Comparison of ENCODE assay signal across 8 cellular contexts in genomic region chr15:63487076-63487757, GRCh38. TPM values are rescaled to one million over a fixed set of nuclear protein-coding genes. Genes with fewer than 3 reads are reported as not detected.
DNase-seq lines count a peak whose midpoint lies in the region; ATAC-seq and TF ChIP-seq lines count a peak whose summit lies in the region.

No MANE protein-coding gene starts in this region.

- H4K8ac ChIP-seq in H9 (replicated peaks; ENCODE audit: insufficient read length, low read depth, low read length): no peak overlapping the region

- no peak overlapping the region for H3K4me3 Mint-ChIP-seq in H9

- no peak overlapping the region for H2BK15ac ChIP-seq in H9 (ENCODE audit: low read depth, low read length)

- H3K4ac ChIP-seq in H9 (ENCODE audit: low read depth, low read length): no peak overlapping the region

- H3K4me2 ChIP-seq in H9 (ENCODE audit: insufficient read depth, insufficient read length, low read length) (no peak overlapping the region), mammary epithelial cell (ENCODE audit: insufficient read depth, low read depth, low read length) (no peak overlapping the region)

- H3K79me1 ChIP-seq in H9 (ENCODE audit: insufficient read depth, low read depth, low read length, poor library complexity, severe bottlenecking): no peaks in the 10 kb centered on the region

- H3K27ac ChIP-seq in H9 (ENCODE audit: insufficient read length, low read depth, low read length) (no peak overlapping the region), mammary epithelial cell (ENCODE audit: insufficient read depth, low read depth, low read length) (no peak overlapping the region)

- H3K36me3 ChIP-seq in mammary epithelial cell (ENCODE audit: insufficient read depth, low read length) (no peaks in the 10 kb centered on the region), kidney epithelial cell (ENCODE audit: control insufficient read depth, insufficient read depth, low read length) (no peaks in the 10 kb centered on the region)

- dilution Hi-C loops in mammary epithelial cell (cut with HindIII; ENCODE audit: low sequenced_read_pairs): no loop called here

- H2BK120ac ChIP-seq in H9 (ENCODE audit: low read depth, low read length, poor library complexity, severe bottlenecking): no peak overlapping the region

- no peaks in the 10 kb centered on the region; a peak in 1 of 5 replicates for H3K9me3 Mint-ChIP-seq in H9

- ATAC-seq in GM19467 (IDR thresholded peaks at IDR 0.05; ENCODE audit: unreplicated experiment): no peak

- no peak overlapping the region for H3K18ac ChIP-seq in H9 (ENCODE audit: insufficient read length, low read depth, low read length)

- H2BK12ac ChIP-seq in H9 (ENCODE audit: insufficient read length, low read depth, low read length): no peak overlapping the region

- in situ Hi-C loops in mammary epithelial cell (cut with MboI; ENCODE audit: low sequenced_read_pairs in 2 of 2): loop anchor here in 1 of 2 donors (10.0 kb wide), 1 partner anchor 68 kb away; no protein-coding TSS in a partner anchor

- H3K4me1 Mint-ChIP-seq in H9: peaks cover 23 to 32% of the 10 kb centered on the region in 2 experiments

- H3K4me3 ChIP-seq in mammary epithelial cell (replicated peaks in 1 of 3; ENCODE audit: insufficient read depth in 1 of 3, low read depth in 2 of 3, low read length in 3 of 3) (no peak overlapping the region), kidney epithelial cell (ENCODE audit: low read depth, low read length) (no peak overlapping the region)

- H3K9ac ChIP-seq in H9 (ENCODE audit: extremely low read depth, insufficient read length, low read length) (no peak overlapping the region), mammary epithelial cell (ENCODE audit: insufficient read depth, low read length) (no peak overlapping the region)

- H3K79me2 ChIP-seq in H9 (ENCODE audit: insufficient read depth, low read length) (no peaks in the 10 kb centered on the region), mammary epithelial cell (ENCODE audit: insufficient read depth, low read length) (no peaks in the 10 kb centered on the region)

- DNase-seq in ELF-1 (ENCODE audit: low read depth, low spot score) (peak; percentile 83), H9 (peak; percentile 87), NCI-H1930 (lab: John Stamatoyannopoulos, UW) (peak; percentile 32 to 70), mammary epithelial cell (peak; percentile 58), kidney epithelial cell (ENCODE audit: low read depth) (no peak)
- peak; percentile 82 for DNase-seq in activated CD4-positive, CD25-positive, alpha-beta regulatory T cell treated with anti-CD3 and anti-CD28 coated beads, Interleukin-2, amount 50 U/mL, for 16 hours (ENCODE audit: low read depth, low spot score)
- DNase-seq in stimulated activated CD4-positive, alpha-beta T cell treated with anti-CD3 and anti-CD28 coated beads, Interleukin-2, amount 100 ng/mL, for 4 hours (ENCODE audit: low read depth): peak; percentile 83

- H3K56ac ChIP-seq in H9 (ENCODE audit: insufficient read length, low read depth, low read length): no peak overlapping the region

- H3K23ac ChIP-seq in H9 (ENCODE audit: insufficient read length, low read depth, low read length): no peak overlapping the region

- no peak overlapping the region for H3T11ph ChIP-seq in H9 (ENCODE audit: low read length)

- H2AFZ ChIP-seq in H9 (ENCODE audit: low read length) (no peak overlapping the region), mammary epithelial cell (ENCODE audit: low read depth, low read length) (no peak overlapping the region)

- intact Hi-C loops in mammary epithelial cell (cut with micrococcal nuclease): loop anchor here (1.0 kb wide), 1 partner anchor 113 kb away; no protein-coding TSS in a partner anchor

- no peak overlapping the region for H4K91ac ChIP-seq in H9 (ENCODE audit: insufficient read length, low read depth, low read length)

- CTCF ChIA-PET in mammary epithelial cell (lab: Charles Lee; ENCODE audit: low non-redundant PET): interaction anchor here (0.5 to 1.1 kb wide), 4 partner anchors 12 to 112 kb away, joined by 3 to 4 read pairs (median 4); no protein-coding TSS in a partner anchor

- no peak overlapping the region for H3K27ac Mint-ChIP-seq in H9

- no peaks in the 10 kb centered on the region for H3K23me2 ChIP-seq in H9 (ENCODE audit: insufficient read length, low read depth, low read length, poor library complexity, severe bottlenecking)

- no peak overlapping the region for H2BK20ac ChIP-seq in H9 (ENCODE audit: low read depth, low read length, poor library complexity, severe bottlenecking)

- H3K9me3 ChIP-seq in H9 (ENCODE audit: control insufficient read depth, low read depth, low read length) (no peaks in the 10 kb centered on the region), mammary epithelial cell (replicated peaks; ENCODE audit: insufficient read depth, low read length) (no peaks in the 10 kb centered on the region)

- H3K27me3 ChIP-seq in H9 (ENCODE audit: insufficient read depth, low read length): no peaks in the 10 kb centered on the region; the same call in 1 of the 2 replicates
- no peaks in the 10 kb centered on the region for H3K27me3 ChIP-seq in mammary epithelial cell (ENCODE audit: insufficient read depth, low read length)
- H3K27me3 ChIP-seq in kidney epithelial cell (ENCODE audit: control insufficient read depth, insufficient read depth, low read length): no peaks in the 10 kb centered on the region

- TF ChIP-seq CTCF in H9 (conservative IDR thresholded peaks at IDR 0.05) (peak; percentile 95), mammary epithelial cell (conservative IDR thresholded peaks at IDR 0.05 in 1 of 2, IDR thresholded peaks at IDR 0.05 in 1 of 2; ENCODE audit: extremely low read depth in 1 of 2, insufficient read depth in 1 of 2, low read depth in 1 of 2, low read length in 2 of 2) (peak; percentile 90 to 96), kidney epithelial cell (IDR thresholded peaks at IDR 0.05; ENCODE audit: insufficient read depth, low read length, poor library complexity, severe bottlenecking) (peak; percentile 97)

- no peak overlapping the region for H3K14ac ChIP-seq in H9 (ENCODE audit: insufficient read depth, low read length)

- no peak overlapping the region for H4K5ac ChIP-seq in H9 (ENCODE audit: insufficient read length, low read depth, low read length)

- H3K27me3 Mint-ChIP-seq in H9 (ENCODE audit: low read depth): peaks cover 42% of the 10 kb centered on the region

- no CpG with 5 or more reads among the region's 16 CpGs for WGBS in H9 (ENCODE audit: extremely low coverage, insufficient read length, low lambda C conversion rate)
- 33% methylated on average over 14 of the region's 16 CpGs for WGBS in mammary epithelial cell (ENCODE audit: low coverage, missing lambda C conversion rate)

- H3K36me3 Mint-ChIP-seq in H9 (ENCODE audit: insufficient read depth in 1 of 3, low read depth in 3 of 3): no peaks in the 10 kb centered on the region

- H4K20me1 ChIP-seq in H9 (ENCODE audit: control insufficient read depth, insufficient read depth, insufficient read length) (no peaks in the 10 kb centered on the region), mammary epithelial cell (ENCODE audit: insufficient read depth, low read length) (no peaks in the 10 kb centered on the region)

- no peak overlapping the region for H2BK5ac ChIP-seq in H9 (ENCODE audit: insufficient read length, low read length)

- no peak overlapping the region for H2AK5ac ChIP-seq in H9 (ENCODE audit: insufficient read length, low read length)

- no TSS peak for BruUV-seq in mammary epithelial cell (replicated peaks; lab: Mats Ljungman, UMichigan)

- H3K4me1 ChIP-seq in H9 (ENCODE audit: insufficient read depth, low read length): peaks cover 2% of the 10 kb centered on the region; the same call in 1 of the 2 replicates
- peaks cover 10% of the 10 kb centered on the region for H3K4me1 ChIP-seq in mammary epithelial cell (ENCODE audit: insufficient read depth, low read length)

RNA-seq across cellular contexts. Expression of gene USP3, which starts 17.2 kb away (rescaled TPM):
- total RNA-seq in H9 (2021): 12.0 and 14.2 TPM in 2 replicates
- total RNA-seq in mammary epithelial cell: 10 to 100 TPM; 26.3 to 30.6 TPM
- 13.6 TPM for polyA plus RNA-seq in mammary epithelial cell
- polyA minus RNA-seq in mammary epithelial cell: 50.9 TPM
- total RNA-seq in kidney epithelial cell: 38.9 and 46.3 TPM in 2 replicates
